1 cellular context compared by ENCODE assay signal in the genomic region with DNA sequence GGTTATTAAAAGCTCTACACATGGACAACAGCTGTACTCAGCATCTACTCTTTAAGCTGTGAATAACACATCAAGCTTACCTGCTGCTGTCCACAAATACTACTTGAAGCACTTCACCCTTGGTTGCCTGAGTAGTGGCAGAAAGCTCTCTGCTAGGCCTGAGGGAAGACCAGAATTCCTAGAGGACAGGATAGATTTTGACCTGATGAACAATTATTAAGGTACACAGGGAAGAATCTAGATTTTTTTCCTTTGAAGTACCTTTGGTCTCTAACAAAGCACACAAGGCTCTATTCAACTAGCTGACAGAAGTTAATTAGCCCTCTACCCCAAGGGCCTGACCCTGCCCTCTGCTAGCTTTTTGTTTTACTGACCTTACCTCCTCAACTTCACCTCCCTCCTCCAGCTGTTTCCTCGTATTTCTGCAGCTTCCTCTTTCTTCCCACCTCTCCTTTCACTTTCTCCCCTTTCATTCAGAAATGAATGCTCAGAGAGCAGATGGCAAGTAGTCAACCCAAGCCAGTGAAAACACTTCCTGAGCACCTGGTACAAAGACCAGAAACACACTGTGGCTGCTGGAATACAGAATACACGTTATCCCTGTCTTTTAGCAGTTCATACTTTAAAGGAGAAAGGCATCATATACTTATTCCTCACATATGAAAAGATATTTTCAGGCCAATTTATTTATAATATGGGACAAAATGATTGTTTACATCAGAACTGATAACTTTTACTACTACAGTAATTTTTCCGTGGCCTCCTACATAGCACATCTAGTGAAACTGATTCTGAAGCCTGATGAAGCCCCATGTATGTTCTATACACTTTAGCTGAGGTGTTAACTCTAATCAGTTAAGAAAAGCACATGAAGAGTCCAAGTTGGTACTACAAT.
A peak's percentile ranks its signal among the peaks of the same experiment; 100 is the strongest.
TF ChIP-seq lines count a peak whose summit lies in the region.

No MANE protein-coding gene starts in this region.

TF ChIP-seq in HepG2, 621 proteins besides CTCF, POLR2A, EP300 and RAD21 (continued from another document and continues in another):
- TF ChIP-seq, protein P1, sequence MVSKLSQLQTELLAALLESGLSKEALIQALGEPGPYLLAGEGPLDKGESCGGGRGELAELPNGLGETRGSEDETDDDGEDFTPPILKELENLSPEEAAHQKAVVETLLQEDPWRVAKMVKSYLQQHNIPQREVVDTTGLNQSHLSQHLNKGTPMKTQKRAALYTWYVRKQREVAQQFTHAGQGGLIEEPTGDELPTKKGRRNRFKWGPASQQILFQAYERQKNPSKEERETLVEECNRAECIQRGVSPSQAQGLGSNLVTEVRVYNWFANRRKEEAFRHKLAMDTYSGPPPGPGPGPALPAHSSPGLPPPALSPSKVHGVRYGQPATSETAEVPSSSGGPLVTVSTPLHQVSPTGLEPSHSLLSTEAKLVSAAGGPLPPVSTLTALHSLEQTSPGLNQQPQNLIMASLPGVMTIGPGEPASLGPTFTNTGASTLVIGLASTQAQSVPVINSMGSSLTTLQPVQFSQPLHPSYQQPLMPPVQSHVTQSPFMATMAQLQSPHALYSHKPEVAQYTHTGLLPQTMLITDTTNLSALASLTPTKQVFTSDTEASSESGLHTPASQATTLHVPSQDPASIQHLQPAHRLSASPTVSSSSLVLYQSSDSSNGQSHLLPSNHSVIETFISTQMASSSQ (IDR thresholded peaks at IDR 0.05; ENCODE audit: low read depth) = no peak
- TF ChIP-seq, protein P1 (CRISPR knock-in tag; IDR thresholded peaks at IDR 0.05; ENCODE audit: borderline replicate concordance) = peak; percentile 21; the same call in 1 of the 2 replicates
- no peak for TF ChIP-seq FIP1L1 (IDR thresholded peaks at IDR 0.05; ENCODE audit: borderline replicate concordance, insufficient read depth, low read depth, low read length)
- TF ChIP-seq, protein P2, sequence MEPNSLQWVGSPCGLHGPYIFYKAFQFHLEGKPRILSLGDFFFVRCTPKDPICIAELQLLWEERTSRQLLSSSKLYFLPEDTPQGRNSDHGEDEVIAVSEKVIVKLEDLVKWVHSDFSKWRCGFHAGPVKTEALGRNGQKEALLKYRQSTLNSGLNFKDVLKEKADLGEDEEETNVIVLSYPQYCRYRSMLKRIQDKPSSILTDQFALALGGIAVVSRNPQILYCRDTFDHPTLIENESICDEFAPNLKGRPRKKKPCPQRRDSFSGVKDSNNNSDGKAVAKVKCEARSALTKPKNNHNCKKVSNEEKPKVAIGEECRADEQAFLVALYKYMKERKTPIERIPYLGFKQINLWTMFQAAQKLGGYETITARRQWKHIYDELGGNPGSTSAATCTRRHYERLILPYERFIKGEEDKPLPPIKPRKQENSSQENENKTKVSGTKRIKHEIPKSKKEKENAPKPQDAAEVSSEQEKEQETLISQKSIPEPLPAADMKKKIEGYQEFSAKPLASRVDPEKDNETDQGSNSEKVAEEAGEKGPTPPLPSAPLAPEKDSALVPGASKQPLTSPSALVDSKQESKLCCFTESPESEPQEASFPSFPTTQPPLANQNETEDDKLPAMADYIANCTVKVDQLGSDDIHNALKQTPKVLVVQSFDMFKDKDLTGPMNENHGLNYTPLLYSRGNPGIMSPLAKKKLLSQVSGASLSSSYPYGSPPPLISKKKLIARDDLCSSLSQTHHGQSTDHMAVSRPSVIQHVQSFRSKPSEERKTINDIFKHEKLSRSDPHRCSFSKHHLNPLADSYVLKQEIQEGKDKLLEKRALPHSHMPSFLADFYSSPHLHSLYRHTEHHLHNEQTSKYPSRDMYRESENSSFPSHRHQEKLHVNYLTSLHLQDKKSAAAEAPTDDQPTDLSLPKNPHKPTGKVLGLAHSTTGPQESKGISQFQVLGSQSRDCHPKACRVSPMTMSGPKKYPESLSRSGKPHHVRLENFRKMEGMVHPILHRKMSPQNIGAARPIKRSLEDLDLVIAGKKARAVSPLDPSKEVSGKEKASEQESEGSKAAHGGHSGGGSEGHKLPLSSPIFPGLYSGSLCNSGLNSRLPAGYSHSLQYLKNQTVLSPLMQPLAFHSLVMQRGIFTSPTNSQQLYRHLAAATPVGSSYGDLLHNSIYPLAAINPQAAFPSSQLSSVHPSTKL (CRISPR knock-in tag; IDR thresholded peaks at IDR 0.05) = peak; percentile 63; the same call in 1 of the 2 replicates
- TF ChIP-seq FOSL2 (CRISPR knock-in tag; IDR thresholded peaks at IDR 0.05) = no peak
- no peak for TF ChIP-seq CENPT (CRISPR knock-in tag; IDR thresholded peaks at IDR 0.05; ENCODE audit: low read depth)
- TF ChIP-seq RBM22 (optimal IDR thresholded peaks at IDR 0.05; ENCODE audit: low read length) = peak; percentile 87
- TF ChIP-seq SOX6 (IDR thresholded peaks at IDR 0.05) = no peak
- peak; percentile 83 for TF ChIP-seq SOX6 (CRISPR knock-in tag; IDR thresholded peaks at IDR 0.05)
- TF ChIP-seq POLR2AphosphoS2 (IDR thresholded peaks at IDR 0.05; ENCODE audit: low read depth, low read length) = peak; percentile 48; the same call in 1 of the 2 replicates
- TF ChIP-seq KLF12 (CRISPR knock-in tag; IDR thresholded peaks at IDR 0.05; ENCODE audit: borderline replicate concordance) = no peak
- peak; percentile 69; the same call in 1 of the 2 replicates for TF ChIP-seq ETV5 (CRISPR knock-in tag; IDR thresholded peaks at IDR 0.05; ENCODE audit: borderline replicate concordance)
- TF ChIP-seq, protein P3, sequence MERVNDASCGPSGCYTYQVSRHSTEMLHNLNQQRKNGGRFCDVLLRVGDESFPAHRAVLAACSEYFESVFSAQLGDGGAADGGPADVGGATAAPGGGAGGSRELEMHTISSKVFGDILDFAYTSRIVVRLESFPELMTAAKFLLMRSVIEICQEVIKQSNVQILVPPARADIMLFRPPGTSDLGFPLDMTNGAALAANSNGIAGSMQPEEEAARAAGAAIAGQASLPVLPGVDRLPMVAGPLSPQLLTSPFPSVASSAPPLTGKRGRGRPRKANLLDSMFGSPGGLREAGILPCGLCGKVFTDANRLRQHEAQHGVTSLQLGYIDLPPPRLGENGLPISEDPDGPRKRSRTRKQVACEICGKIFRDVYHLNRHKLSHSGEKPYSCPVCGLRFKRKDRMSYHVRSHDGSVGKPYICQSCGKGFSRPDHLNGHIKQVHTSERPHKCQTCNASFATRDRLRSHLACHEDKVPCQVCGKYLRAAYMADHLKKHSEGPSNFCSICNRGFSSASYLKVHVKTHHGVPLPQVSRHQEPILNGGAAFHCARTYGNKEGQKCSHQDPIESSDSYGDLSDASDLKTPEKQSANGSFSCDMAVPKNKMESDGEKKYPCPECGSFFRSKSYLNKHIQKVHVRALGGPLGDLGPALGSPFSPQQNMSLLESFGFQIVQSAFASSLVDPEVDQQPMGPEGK (CRISPR knock-in tag; IDR thresholded peaks at IDR 0.05) = no peak
- peak; percentile 39; the same call in 1 of the 2 replicates for TF ChIP-seq SP5 (CRISPR knock-in tag; IDR thresholded peaks at IDR 0.05; ENCODE audit: borderline replicate concordance, low read depth)
- TF ChIP-seq CBFB (CRISPR knock-in tag; IDR thresholded peaks at IDR 0.05) = no peak
- peak; percentile 56; the same call in 1 of the 2 replicates for TF ChIP-seq ZKSCAN5 (CRISPR knock-in tag; IDR thresholded peaks at IDR 0.05)
- TF ChIP-seq ZNF121 (CRISPR knock-in tag; IDR thresholded peaks at IDR 0.05) = peak; percentile 7; the same call in 1 of the 2 replicates
- TF ChIP-seq, protein P4, sequence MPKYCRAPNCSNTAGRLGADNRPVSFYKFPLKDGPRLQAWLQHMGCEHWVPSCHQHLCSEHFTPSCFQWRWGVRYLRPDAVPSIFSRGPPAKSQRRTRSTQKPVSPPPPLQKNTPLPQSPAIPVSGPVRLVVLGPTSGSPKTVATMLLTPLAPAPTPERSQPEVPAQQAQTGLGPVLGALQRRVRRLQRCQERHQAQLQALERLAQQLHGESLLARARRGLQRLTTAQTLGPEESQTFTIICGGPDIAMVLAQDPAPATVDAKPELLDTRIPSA (CRISPR knock-in tag; IDR thresholded peaks at IDR 0.05; ENCODE audit: borderline replicate concordance) = no peak
- TF ChIP-seq ZNF567 (CRISPR knock-in tag; IDR thresholded peaks at IDR 0.05; ENCODE audit: borderline replicate concordance) = no peak
- TF ChIP-seq HMG20A (CRISPR knock-in tag; IDR thresholded peaks at IDR 0.05; ENCODE audit: borderline replicate concordance) = 0 out of 2 replicates have a peak, but pooled peaks have one; percentile 19
- TF ChIP-seq PAF1 (CRISPR knock-in tag; IDR thresholded peaks at IDR 0.05) = peak; percentile 28; the same call in 1 of the 2 replicates
- 0 out of 2 replicates have a peak, but pooled peaks have one; percentile 29 for TF ChIP-seq NCOA2 (CRISPR knock-in tag; IDR thresholded peaks at IDR 0.05)
- TF ChIP-seq ZNF230 (CRISPR knock-in tag; IDR thresholded peaks at IDR 0.05) = no peak
- TF ChIP-seq RARA (CRISPR knock-in tag; IDR thresholded peaks at IDR 0.05) = peak; percentile 68
- no peak for TF ChIP-seq ZNF781 (CRISPR knock-in tag; IDR thresholded peaks at IDR 0.05; ENCODE audit: borderline replicate concordance, not compliant biosample characterization)
- peak; percentile 31; the same call in 1 of the 2 replicates for TF ChIP-seq RXRB (CRISPR knock-in tag; IDR thresholded peaks at IDR 0.05; ENCODE audit: borderline replicate concordance)
- 0 out of 2 replicates have a peak, but pooled peaks have one; percentile 20 for TF ChIP-seq MXD4 (CRISPR knock-in tag; IDR thresholded peaks at IDR 0.05)
- TF ChIP-seq, protein P5, sequence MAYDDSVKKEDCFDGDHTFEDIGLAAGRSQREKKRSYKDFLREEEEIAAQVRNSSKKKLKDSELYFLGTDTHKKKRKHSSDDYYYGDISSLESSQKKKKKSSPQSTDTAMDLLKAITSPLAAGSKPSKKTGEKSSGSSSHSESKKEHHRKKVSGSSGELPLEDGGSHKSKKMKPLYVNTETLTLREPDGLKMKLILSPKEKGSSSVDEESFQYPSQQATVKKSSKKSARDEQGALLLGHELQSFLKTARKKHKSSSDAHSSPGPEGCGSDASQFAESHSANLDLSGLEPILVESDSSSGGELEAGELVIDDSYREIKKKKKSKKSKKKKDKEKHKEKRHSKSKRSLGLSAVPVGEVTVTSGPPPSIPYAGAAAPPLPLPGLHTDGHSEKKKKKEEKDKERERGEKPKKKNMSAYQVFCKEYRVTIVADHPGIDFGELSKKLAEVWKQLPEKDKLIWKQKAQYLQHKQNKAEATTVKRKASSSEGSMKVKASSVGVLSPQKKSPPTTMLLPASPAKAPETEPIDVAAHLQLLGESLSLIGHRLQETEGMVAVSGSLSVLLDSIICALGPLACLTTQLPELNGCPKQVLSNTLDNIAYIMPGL (CRISPR knock-in tag; IDR thresholded peaks at IDR 0.05; ENCODE audit: borderline replicate concordance in 1 of 2, low read depth in 1 of 2) = 0 out of 4 replicates have a peak, but pooled peaks of 1 of the 2 experiments have one; percentile 25
- TF ChIP-seq, protein P6, sequence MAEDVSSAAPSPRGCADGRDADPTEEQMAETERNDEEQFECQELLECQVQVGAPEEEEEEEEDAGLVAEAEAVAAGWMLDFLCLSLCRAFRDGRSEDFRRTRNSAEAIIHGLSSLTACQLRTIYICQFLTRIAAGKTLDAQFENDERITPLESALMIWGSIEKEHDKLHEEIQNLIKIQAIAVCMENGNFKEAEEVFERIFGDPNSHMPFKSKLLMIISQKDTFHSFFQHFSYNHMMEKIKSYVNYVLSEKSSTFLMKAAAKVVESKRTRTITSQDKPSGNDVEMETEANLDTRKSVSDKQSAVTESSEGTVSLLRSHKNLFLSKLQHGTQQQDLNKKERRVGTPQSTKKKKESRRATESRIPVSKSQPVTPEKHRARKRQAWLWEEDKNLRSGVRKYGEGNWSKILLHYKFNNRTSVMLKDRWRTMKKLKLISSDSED (CRISPR knock-in tag; IDR thresholded peaks at IDR 0.05) = no peak
- TF ChIP-seq HDAC2 (CRISPR knock-in tag; IDR thresholded peaks at IDR 0.05) = no peak
- TF ChIP-seq, protein P7, sequence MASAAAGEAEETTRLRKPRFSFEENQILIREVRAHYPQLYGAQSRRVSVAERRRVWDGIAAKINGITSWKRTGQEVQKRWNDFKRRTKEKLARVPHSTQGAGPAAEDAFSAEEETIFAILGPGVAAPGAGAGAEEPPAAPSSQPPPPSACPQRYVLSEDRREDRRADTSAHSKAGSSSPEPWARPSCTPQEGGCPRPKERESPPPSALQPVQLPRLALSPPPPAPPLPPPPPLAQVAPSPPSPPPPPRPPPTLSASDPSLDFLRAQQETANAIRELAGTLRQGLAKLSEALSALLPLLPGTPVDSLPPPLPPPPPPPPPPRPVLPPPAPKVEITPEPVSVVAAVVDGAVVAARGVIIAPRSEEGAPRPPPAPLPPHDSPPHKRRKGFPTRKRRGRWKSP (CRISPR knock-in tag; IDR thresholded peaks at IDR 0.05) = peak; percentile 44; the same call in 1 of the 2 replicates
- TF ChIP-seq, protein P8, sequence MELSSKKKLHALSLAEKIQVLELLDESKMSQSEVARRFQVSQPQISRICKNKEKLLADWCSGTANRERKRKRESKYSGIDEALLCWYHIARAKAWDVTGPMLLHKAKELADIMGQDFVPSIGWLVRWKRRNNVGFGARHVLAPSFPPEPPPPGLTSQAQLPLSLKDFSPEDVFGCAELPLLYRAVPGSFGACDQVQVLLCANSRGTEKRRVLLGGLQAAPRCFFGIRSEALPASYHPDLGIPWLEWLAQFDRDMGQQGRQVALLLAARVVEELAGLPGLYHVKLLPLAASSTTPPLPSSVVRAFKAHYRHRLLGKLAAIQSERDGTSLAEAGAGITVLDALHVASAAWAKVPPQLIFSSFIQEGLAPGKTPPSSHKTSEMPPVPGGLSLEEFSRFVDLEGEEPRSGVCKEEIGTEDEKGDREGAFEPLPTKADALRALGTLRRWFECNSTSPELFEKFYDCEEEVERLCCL (CRISPR knock-in tag; IDR thresholded peaks at IDR 0.05; ENCODE audit: borderline replicate concordance) = no peak
- TF ChIP-seq, protein P9, sequence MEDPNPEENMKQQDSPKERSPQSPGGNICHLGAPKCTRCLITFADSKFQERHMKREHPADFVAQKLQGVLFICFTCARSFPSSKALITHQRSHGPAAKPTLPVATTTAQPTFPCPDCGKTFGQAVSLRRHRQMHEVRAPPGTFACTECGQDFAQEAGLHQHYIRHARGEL (CRISPR knock-in tag; IDR thresholded peaks at IDR 0.05) = no peak
- TF ChIP-seq ZFX (CRISPR knock-in tag; IDR thresholded peaks at IDR 0.05; ENCODE audit: low read depth) = peak; percentile 15; the same call in 1 of the 2 replicates
- TF ChIP-seq ELF4 (CRISPR knock-in tag; IDR thresholded peaks at IDR 0.05; ENCODE audit: borderline replicate concordance) = 0 out of 2 replicates have a peak, but pooled peaks have one; percentile 59
